ENCODE assay signal across 11 cellular contexts in the genomic region with DNA sequence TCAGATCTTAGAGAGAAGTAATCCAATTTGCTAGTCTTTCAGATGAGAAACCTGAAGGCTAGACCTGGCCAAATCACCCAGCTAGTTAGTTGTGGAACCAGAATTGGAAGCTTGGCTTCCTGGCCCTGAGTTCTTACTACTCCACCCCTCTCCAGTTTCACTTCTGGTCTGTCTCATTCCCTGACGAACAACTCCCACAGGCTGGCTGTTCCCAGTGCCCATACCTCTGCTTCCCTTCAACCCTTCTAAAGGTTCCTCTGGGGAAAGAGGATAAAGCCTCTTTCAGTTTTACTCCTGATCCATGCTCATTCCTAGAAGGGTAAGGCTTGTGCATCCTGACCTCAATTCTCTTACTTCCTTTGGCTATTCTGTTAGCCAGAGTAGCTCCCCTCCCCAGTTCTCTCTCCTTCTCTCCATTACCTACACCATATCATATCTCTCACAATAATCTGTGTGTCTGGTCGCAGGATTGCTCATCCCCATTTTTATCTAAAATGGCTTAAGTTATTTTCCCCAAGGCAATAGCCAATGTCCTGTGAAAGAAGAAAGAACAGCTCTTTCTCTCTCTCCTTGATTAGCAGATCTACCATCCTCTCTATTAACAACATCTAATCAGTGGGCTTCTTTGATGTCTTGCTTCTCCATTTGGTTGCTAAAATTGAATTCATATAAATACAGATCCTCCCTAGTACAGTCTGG.
"Had no signal": no experiment of that assay in that cellular context is flagged by ENCODE, and none has a peak within 500 bp of the region (broad histone marks: within the 10 kb centered on the region; RNA-seq: fewer than 3 reads in every experiment).

No MANE protein-coding gene starts in this region.

- H3K4me3 ChIP-seq: dorsolateral prefrontal cortex, hepatocyte, right lobe of liver, spleen, upper lobe of right lung had no signal

- ATAC-seq: right lobe of liver; stimulated activated naive CD8-positive, alpha-beta T cell treated with anti-CD3 and anti-CD28 coated beads, Interleukin-15, amount 100 ng/mL, for 72 hours; upper lobe of right lung had no signal

- H3K79me2 ChIP-seq: hepatocyte had no signal

- H3K9me3 ChIP-seq: right lobe of liver, spleen, upper lobe of right lung had no signal

- H3K36me3 ChIP-seq: right lobe of liver, spleen, upper lobe of right lung had no signal

- H3K4me2 ChIP-seq: hepatocyte had no signal

- H3K4me1 ChIP-seq: right lobe of liver, spleen, upper lobe of right lung had no signal

- DNase-seq: activated CD4-positive, CD25-positive, alpha-beta regulatory T cell treated with anti-CD3 and anti-CD28 coated beads, Interleukin-2, amount 50 U/mL, for 72 hours; activated naive CD4-positive, alpha-beta T cell treated with anti-CD3 and anti-CD28 coated beads, Interleukin-2, amount 10 ng/mL, durations not matched to agents 7 days and 5 days; activated T-cell treated with anti-CD3 and anti-CD28 coated beads, Interleukin-2, amount 50 U/mL, for 1 hour; dorsolateral prefrontal cortex; endodermal cell; kidney; right lobe of liver; spleen; stimulated activated naive CD8-positive, alpha-beta T cell treated with anti-CD3 and anti-CD28 coated beads, Interleukin-15, amount 100 ng/mL, for 72 hours; upper lobe of right lung had no signal

- H3K27ac ChIP-seq: dorsolateral prefrontal cortex, hepatocyte, right lobe of liver, spleen, upper lobe of right lung had no signal

- H3K27me3 ChIP-seq: hepatocyte, spleen, upper lobe of right lung had no signal
